Comparison of ENCODE assay signal across 1 cellular context in the genomic region with DNA sequence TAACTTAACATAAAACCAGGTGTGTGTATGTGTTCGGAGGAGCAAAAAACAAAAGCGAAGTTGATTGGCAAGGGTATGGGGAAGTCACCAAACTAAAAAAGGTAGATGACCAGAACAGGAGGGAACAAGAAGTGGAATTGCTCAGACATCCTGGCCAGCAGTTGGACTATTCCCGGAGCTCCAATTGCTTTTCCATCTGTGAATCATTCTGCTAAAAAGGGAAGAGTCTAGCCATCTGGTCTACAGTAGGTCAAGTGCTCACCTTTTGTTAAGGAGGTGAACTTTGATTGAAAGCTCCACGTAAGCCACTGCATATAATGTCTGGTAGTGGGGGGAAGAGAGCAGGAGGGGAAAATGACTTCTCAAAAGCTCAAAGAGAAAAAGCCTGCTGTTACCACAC.
TF ChIP-seq lines count a peak whose summit lies in the region.

No MANE protein-coding gene starts in this region.

TF ChIP-seq in IMR-90, 13 proteins besides CTCF, POLR2A, EP300 and RAD21:
- no peak for TF ChIP-seq MAFK (IDR thresholded peaks at IDR 0.05; ENCODE audit: low read depth, low read length)
- TF ChIP-seq FOS (IDR thresholded peaks at IDR 0.05; ENCODE audit: low read depth, low read length): no peak
- TF ChIP-seq RCOR1 (IDR thresholded peaks at IDR 0.05; ENCODE audit: insufficient replicate concordance, low read length): no peak
- TF ChIP-seq BHLHE40 (IDR thresholded peaks at IDR 0.05; ENCODE audit: low read depth, low read length): no peak
- TF ChIP-seq CHD1 (IDR thresholded peaks at IDR 0.05; ENCODE audit: low read depth, low read length): no peak
- TF ChIP-seq NFE2L2 (IDR thresholded peaks at IDR 0.05; ENCODE audit: low read depth, low read length): no peak
- TF ChIP-seq, protein P1, sequence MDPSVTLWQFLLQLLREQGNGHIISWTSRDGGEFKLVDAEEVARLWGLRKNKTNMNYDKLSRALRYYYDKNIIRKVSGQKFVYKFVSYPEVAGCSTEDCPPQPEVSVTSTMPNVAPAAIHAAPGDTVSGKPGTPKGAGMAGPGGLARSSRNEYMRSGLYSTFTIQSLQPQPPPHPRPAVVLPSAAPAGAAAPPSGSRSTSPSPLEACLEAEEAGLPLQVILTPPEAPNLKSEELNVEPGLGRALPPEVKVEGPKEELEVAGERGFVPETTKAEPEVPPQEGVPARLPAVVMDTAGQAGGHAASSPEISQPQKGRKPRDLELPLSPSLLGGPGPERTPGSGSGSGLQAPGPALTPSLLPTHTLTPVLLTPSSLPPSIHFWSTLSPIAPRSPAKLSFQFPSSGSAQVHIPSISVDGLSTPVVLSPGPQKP (IDR thresholded peaks at IDR 0.05; ENCODE audit: borderline replicate concordance, low read depth, low read length): no peak
- TF ChIP-seq MXI1 (IDR thresholded peaks at IDR 0.05; ENCODE audit: borderline replicate concordance, low read depth, low read length): no peak
- TF ChIP-seq CEBPB (IDR thresholded peaks at IDR 0.05; ENCODE audit: low read depth, low read length): no peak
- no peak for TF ChIP-seq MAZ (IDR thresholded peaks at IDR 0.05; ENCODE audit: borderline replicate concordance, low read depth, low read length)
- no peak for TF ChIP-seq SMC3 (IDR thresholded peaks at IDR 0.05; ENCODE audit: low read depth, low read length)
- TF ChIP-seq RFX5 (IDR thresholded peaks at IDR 0.05; ENCODE audit: low read depth, low read length): no peak
- TF ChIP-seq, protein P2, sequence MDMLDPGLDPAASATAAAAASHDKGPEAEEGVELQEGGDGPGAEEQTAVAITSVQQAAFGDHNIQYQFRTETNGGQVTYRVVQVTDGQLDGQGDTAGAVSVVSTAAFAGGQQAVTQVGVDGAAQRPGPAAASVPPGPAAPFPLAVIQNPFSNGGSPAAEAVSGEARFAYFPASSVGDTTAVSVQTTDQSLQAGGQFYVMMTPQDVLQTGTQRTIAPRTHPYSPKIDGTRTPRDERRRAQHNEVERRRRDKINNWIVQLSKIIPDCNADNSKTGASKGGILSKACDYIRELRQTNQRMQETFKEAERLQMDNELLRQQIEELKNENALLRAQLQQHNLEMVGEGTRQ (IDR thresholded peaks at IDR 0.05; ENCODE audit: low read depth, low read length): no peak
TF ChIP-seq in IMR-90: peak in this region for 0.
